ENCODE assay signal across 18 cellular contexts in the genomic region with DNA sequence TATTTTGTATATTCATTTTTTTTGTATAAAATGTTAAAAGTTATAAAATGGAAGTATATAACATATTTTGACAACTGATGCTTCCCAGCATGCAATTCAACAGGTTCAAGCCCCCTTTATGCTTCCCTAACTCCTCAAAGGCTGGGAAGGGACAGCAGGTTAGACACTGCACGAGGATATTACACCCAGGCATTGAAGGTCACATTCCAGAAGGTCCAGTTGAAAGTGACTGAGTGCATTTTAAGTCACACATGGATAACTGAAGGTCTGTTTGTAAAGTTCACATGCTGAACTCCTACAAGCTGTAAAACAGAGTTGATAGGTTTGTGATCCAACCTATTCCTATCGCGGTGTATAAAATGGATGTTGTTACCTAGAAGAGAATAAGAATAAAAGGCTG. TPM values are rescaled to one million over a fixed set of nuclear protein-coding genes. Genes with fewer than 3 reads are reported as not detected.
A peak's percentile ranks its signal among the peaks of the same experiment; 100 is the strongest.
DNase-seq lines count a peak whose midpoint lies in the region; ATAC-seq, FAIRE-seq and TF ChIP-seq lines count a peak whose summit lies in the region.
"Had no signal": no experiment of that assay in that cellular context is flagged by ENCODE, and none has a peak within 500 bp of the region (broad histone marks: within the 10 kb centered on the region; RNA-seq: fewer than 3 reads in every experiment).

No MANE protein-coding gene starts in this region.

- H3K4me1 ChIP-seq in HepG2 (ENCODE audit: insufficient read depth, low read length) (peaks cover 21% of the 10 kb centered on the region), right lobe of liver (no peaks in the 10 kb centered on the region), mucosa of descending colon (ENCODE audit: low read depth) (peaks cover 2% of the 10 kb centered on the region)
- H3K4me1 ChIP-seq: HAP-1 had no signal

- TF ChIP-seq CTCF in HepG2 (CRISPR knock-in tag; IDR thresholded peaks at IDR 0.05) (no peak), right lobe of liver (IDR thresholded peaks at IDR 0.05) (no peak), mucosa of descending colon (IDR thresholded peaks at IDR 0.05) (no peak)

- H3K9me3 ChIP-seq in HepG2 (ENCODE audit: low read length) (no peaks in the 10 kb centered on the region), right lobe of liver (no peaks in the 10 kb centered on the region), mucosa of descending colon (no peaks in the 10 kb centered on the region)
- H3K9me3 ChIP-seq: HAP-1 had no signal

- DNase-seq in Right ventricle myocardium superior (no peak), cardiac septum (ENCODE audit: low spot score) (no peak), HepG2 (ENCODE audit: low spot score) (peak; percentile 58), right lobe of liver (no peak), left ventricle myocardium superior (no peak), mucosa of descending colon (no peak)
- DNase-seq: C1 segment of cervical spinal cord; Calu3; CD4-positive, alpha-beta memory T cell; COR-L47; DMS53; DMS79 treated with DMSO at 0.1 percent for 48 hours; GF-D8; HFFc6 had no signal

- TF ChIP-seq EP300 in HepG2 (IDR thresholded peaks at IDR 0.05; ENCODE audit: low read depth in 2 of 2, low read length in 2 of 2) = no peak
- no peak for TF ChIP-seq EP300 in HepG2 (CRISPR knock-in tag; IDR thresholded peaks at IDR 0.05; ENCODE audit: borderline replicate concordance)

- ATAC-seq in Right ventricle myocardium superior (ENCODE audit: poor library complexity) = peak; percentile 75
- ATAC-seq in HepG2 = peak; percentile 78
- ATAC-seq in right lobe of liver = no peak
- ATAC-seq in left ventricle myocardium superior = peak; percentile 64
- no peak for ATAC-seq in mucosa of descending colon
- ATAC-seq: GM23338 had no signal

- in situ Hi-C loops in HepG2 (cut with HindIII; ENCODE audit: extremely low pct_ligation_motif_present, low pct_unique_long_range_greater_than_20kb) = no loop called here

- no peak overlapping the region for H3K4me2 ChIP-seq in HepG2 (ENCODE audit: low read depth, low read length)
- H3K4me2 ChIP-seq: GM23338 had no signal

- H3K79me2 ChIP-seq in HepG2 (ENCODE audit: insufficient read depth, low read length) = no peaks in the 10 kb centered on the region

- peak; percentile 70 for FAIRE-seq in HepG2 (lab: Jason Lieb, UNC)
- FAIRE-seq: GM12891, GM18507 had no signal

- H3K4me3 ChIP-seq in HepG2 (replicated peaks in 1 of 3; ENCODE audit: insufficient read depth in 1 of 3, low read depth in 2 of 3, low read length in 3 of 3) (no peak overlapping the region), right lobe of liver (no peak overlapping the region), mucosa of descending colon (no peak overlapping the region)
- H3K4me3 ChIP-seq: GM23338, HAP-1 had no signal

- WGBS in HepG2 (ENCODE audit: low lambda C conversion rate) = 62% methylated on average over 3 of the region's 3 CpGs
- WGBS in right lobe of liver (ENCODE audit: insufficient coverage, low coverage, low lambda C conversion rate, missing lambda C conversion rate) = 82% methylated on average over 3 of the region's 3 CpGs

- TF ChIP-seq POLR2A in HepG2 (IDR thresholded peaks at IDR 0.05; ENCODE audit: insufficient read depth in 1 of 2, low read depth in 2 of 2, low read length in 2 of 2) (no peak), right lobe of liver (IDR thresholded peaks at IDR 0.05) (no peak)

- TF ChIP-seq RAD21 in HepG2 (CRISPR knock-in tag; IDR thresholded peaks at IDR 0.05) = no peak

- H3K36me3 ChIP-seq in HepG2 (replicated peaks in 1 of 2; ENCODE audit: control insufficient read depth in 1 of 2, insufficient read depth in 2 of 2, low read length in 2 of 2) (peaks cover 3 to 8% of the 10 kb centered on the region in 2 experiments; a peak in 2 of 5 replicates), right lobe of liver (peaks cover 0 to 13% (median 0%) of the 10 kb centered on the region in 4 donors), mucosa of descending colon (ENCODE audit: low read depth) (no peaks in the 10 kb centered on the region)

- no peak overlapping the region for H2AFZ ChIP-seq in HepG2 (ENCODE audit: low read length)
- H2AFZ ChIP-seq: GM23338 had no signal

- no peaks in the 10 kb centered on the region for H3K27me3 ChIP-seq in HepG2 (ENCODE audit: control insufficient read depth in 1 of 2, insufficient read depth in 2 of 2, low read length in 2 of 2)
- no peaks in the 10 kb centered on the region for H3K27me3 ChIP-seq in right lobe of liver

- BruUV-seq in HepG2 (replicated peaks; lab: Mats Ljungman, UMichigan) = no TSS peak

- POLR2A ChIA-PET in HepG2 (lab: Yijun Ruan, JAX) = no interaction called here

- CTCF ChIA-PET in HepG2 (lab: Yijun Ruan, JAX; ENCODE audit: low intra/inter-chr PET ratio, low total read pairs) = no interaction called here

- intact Hi-C loops in Right ventricle myocardium superior (cut with DNase I) = no loop called here
- intact Hi-C loops in cardiac septum (cut with DNase I) = no loop called here
- intact Hi-C loops in HepG2 (cut with micrococcal nuclease; ENCODE audit: unreplicated experiment) = no loop called here
- intact Hi-C loops in right lobe of liver (cut with DNase I) = no loop called here
- intact Hi-C loops in left ventricle myocardium superior (cut with micrococcal nuclease) = no loop called here
- intact Hi-C loops in mucosa of descending colon (cut with DNase I, micrococcal nuclease) = no loop called here

- H3K9ac ChIP-seq in HepG2 (ENCODE audit: insufficient read depth, low read depth, low read length) = no peak overlapping the region

- H4K20me1 ChIP-seq in HepG2 (ENCODE audit: insufficient read depth, low read length) = no peaks in the 10 kb centered on the region

- H3K27ac ChIP-seq in HepG2 (ENCODE audit: extremely low read length, insufficient read depth, low read length) = peak overlapping the region; percentile 16
- no peak overlapping the region for H3K27ac ChIP-seq in right lobe of liver

TF ChIP-seq in HepG2, 621 proteins besides CTCF, POLR2A, EP300 and RAD21 (continues in another document):
- TF ChIP-seq ZNF530 (CRISPR knock-in tag; IDR thresholded peaks at IDR 0.05; ENCODE audit: low read depth) (no peak), KDM2A (CRISPR knock-in tag; IDR thresholded peaks at IDR 0.05; ENCODE audit: borderline replicate concordance, low read depth) (no peak)

RNA-seq across cellular contexts. Expression of a gene that starts 13.6 kb away (rescaled TPM):
- 28.3 TPM for total RNA-seq in Right ventricle myocardium superior
- 18.0 TPM for total RNA-seq in cardiac septum
- total RNA-seq in HepG2 (2016; rRNA removed; fragmentation: Illumina TruSeq; extraction: Trizol) = 11.7 and 13.2 TPM in 2 replicates
- total RNA-seq in HepG2 (2016; cell fraction: cytosol; rRNA removed; fragmentation: Illumina TruSeq; extraction: Trizol; ENCODE audit: low read depth) = 15.9 and 16.8 TPM in 2 replicates
- total RNA-seq in HepG2 (2016; cell fraction: insoluble cytoplasmic fraction; rRNA removed; fragmentation: Illumina TruSeq; extraction: Trizol) = 10.6 and 12.1 TPM in 2 replicates
- 24.0 and 25.3 TPM in 2 replicates for total RNA-seq in HepG2 (2016; cell fraction: membrane; rRNA removed; fragmentation: Illumina TruSeq; extraction: Trizol)
- 6.0 and 7.6 TPM in 2 replicates for total RNA-seq in HepG2 (2016; cell fraction: nucleus; rRNA removed; fragmentation: Illumina TruSeq; extraction: Trizol)
- polyA plus RNA-seq in HepG2 (2011; rRNA removed) = 8.6 and 11.0 TPM in 2 replicates
- polyA plus RNA-seq in HepG2 (2011; cell fraction: cytosol; rRNA removed) = 5.9 and 7.2 TPM in 2 replicates
- 2.4 TPM in 2 replicates for polyA plus RNA-seq in HepG2 (2011; cell fraction: nucleus; rRNA removed)
- 8.8 TPM in 2 replicates for polyA plus RNA-seq in HepG2 (2012)
- 20.7 and 22.7 TPM in 2 replicates for polyA plus RNA-seq in HepG2 (2016; cell fraction: cytosol; fragmentation: Illumina TruSeq; extraction: Trizol; ENCODE audit: low read depth)
- 11.9 and 12.8 TPM in 2 replicates for polyA plus RNA-seq in HepG2 (2016; cell fraction: insoluble cytoplasmic fraction; fragmentation: Illumina TruSeq; extraction: Trizol; ENCODE audit: low read depth)
- polyA plus RNA-seq in HepG2 (2016; cell fraction: membrane; fragmentation: Illumina TruSeq; extraction: Trizol; ENCODE audit: low read depth) = 23.2 and 23.8 TPM in 2 replicates
- polyA plus RNA-seq in HepG2 (2016; cell fraction: nucleus; fragmentation: Illumina TruSeq; extraction: Trizol; ENCODE audit: insufficient read depth, low read depth) = 9.7 and 12.0 TPM in 2 replicates
- polyA minus RNA-seq in HepG2 (2011; rRNA and poly(A)+ RNA removed; ENCODE audit: low replicate concordance) = 4.7 and 8.0 TPM in 2 replicates
- polyA minus RNA-seq in HepG2 (2011; cell fraction: cytosol; rRNA and poly(A)+ RNA removed) = 6.9 and 8.5 TPM in 2 replicates
- polyA minus RNA-seq in HepG2 (2011; cell fraction: nucleus; rRNA and poly(A)+ RNA removed) = 3.1 and 3.7 TPM in 2 replicates
- 10 to 100 TPM in 1 of 6 experiments, 1 to 10 TPM in 5; 2.9 to 10.7 (median 5.6) TPM for total RNA-seq in right lobe of liver
- total RNA-seq in left ventricle myocardium superior = 24.5 TPM
- total RNA-seq in mucosa of descending colon = 10 to 100 TPM in 1 of 3 donors, 1 to 10 TPM in 2; 2.5 to 15.1 (median 8.8) TPM

RNA-seq across cellular contexts. Expression of a gene that starts 21.9 kb away (rescaled TPM):
- total RNA-seq in Right ventricle myocardium superior = 15.1 TPM
- total RNA-seq in cardiac septum = 25.5 TPM
- 33.3 and 37.7 TPM in 2 replicates for total RNA-seq in HepG2 (2016; rRNA removed; fragmentation: Illumina TruSeq; extraction: Trizol)
- 115 and 135 TPM in 2 replicates for total RNA-seq in HepG2 (2016; cell fraction: cytosol; rRNA removed; fragmentation: Illumina TruSeq; extraction: Trizol; ENCODE audit: low read depth)
- 32.0 TPM in 2 replicates for total RNA-seq in HepG2 (2016; cell fraction: insoluble cytoplasmic fraction; rRNA removed; fragmentation: Illumina TruSeq; extraction: Trizol)
- total RNA-seq in HepG2 (2016; cell fraction: membrane; rRNA removed; fragmentation: Illumina TruSeq; extraction: Trizol) = 92.9 and 108 TPM in 2 replicates
- total RNA-seq in HepG2 (2016; cell fraction: nucleus; rRNA removed; fragmentation: Illumina TruSeq; extraction: Trizol) = 28.9 and 39.6 TPM in 2 replicates
- 18.2 and 25.8 TPM in 2 replicates for polyA plus RNA-seq in HepG2 (2011; rRNA removed)
- 17.4 and 18.7 TPM in 2 replicates for polyA plus RNA-seq in HepG2 (2011; cell fraction: cytosol; rRNA removed)
- 25.0 and 28.4 TPM in 2 replicates for polyA plus RNA-seq in HepG2 (2011; cell fraction: nucleus; rRNA removed)
- 29.7 and 39.7 TPM in 2 replicates for polyA plus RNA-seq in HepG2 (2012)
- 4.4 and 5.1 TPM in 2 replicates for polyA plus RNA-seq in HepG2 (2016; cell fraction: cytosol; fragmentation: Illumina TruSeq; extraction: Trizol; ENCODE audit: low read depth)
- 24.1 and 26.7 TPM in 2 replicates for polyA plus RNA-seq in HepG2 (2016; cell fraction: insoluble cytoplasmic fraction; fragmentation: Illumina TruSeq; extraction: Trizol; ENCODE audit: low read depth)
- 12.9 and 13.7 TPM in 2 replicates for polyA plus RNA-seq in HepG2 (2016; cell fraction: membrane; fragmentation: Illumina TruSeq; extraction: Trizol; ENCODE audit: low read depth)
- polyA plus RNA-seq in HepG2 (2016; cell fraction: nucleus; fragmentation: Illumina TruSeq; extraction: Trizol; ENCODE audit: insufficient read depth, low read depth) = 32.8 and 35.5 TPM in 2 replicates
- 15.3 and 46.1 TPM in 2 replicates for polyA minus RNA-seq in HepG2 (2011; rRNA and poly(A)+ RNA removed; ENCODE audit: low replicate concordance)
- 36.8 and 41.4 TPM in 2 replicates for polyA minus RNA-seq in HepG2 (2011; cell fraction: cytosol; rRNA and poly(A)+ RNA removed)
- 47.4 and 54.7 TPM in 2 replicates for polyA minus RNA-seq in HepG2 (2011; cell fraction: nucleus; rRNA and poly(A)+ RNA removed)
- 10 to 100 TPM; 13.7 to 38.0 (median 25.7) TPM for total RNA-seq in right lobe of liver
- 18.1 TPM for total RNA-seq in left ventricle myocardium superior
- total RNA-seq in mucosa of descending colon = 10 to 100 TPM; 14.2 to 21.2 (median 16.2) TPM

Comparison
In these comparisons a context has a peak if more than half of its experiments do, and no peak if none do; other contexts are left out.
1. ATAC-seq: peak in Right ventricle myocardium superior (single experiment), HepG2 (single experiment) and left ventricle myocardium superior (single experiment); none in right lobe of liver (0 of 4) and mucosa of descending colon (single experiment).